ENCODE assay signal across 8 cellular contexts in genomic region chr18:9095297-9096012, GRCh38. TPM values are rescaled to one million over a fixed set of nuclear protein-coding genes. Genes with fewer than 3 reads are reported as not detected.
DNase-seq lines count a peak whose midpoint lies in the region; ATAC-seq and TF ChIP-seq lines count a peak whose summit lies in the region.

No MANE protein-coding gene starts in this region.

- no peaks in the 10 kb centered on the region for H3K36me3 ChIP-seq in DOHH2 (ENCODE audit: control insufficient read depth, low read length)

- peaks cover 16% of the 10 kb centered on the region for H3K4me1 Mint-ChIP-seq in mesothelial cell of epicardium

- no peaks in the 10 kb centered on the region for H3K9me2 ChIP-seq in DOHH2 (replicated peaks; ENCODE audit: control insufficient read depth, low read length)

- no peaks in the 10 kb centered on the region for H3K79me2 ChIP-seq in DOHH2 (ENCODE audit: control insufficient read depth, low read length)

- no peaks in the 10 kb centered on the region for H3K27me3 Mint-ChIP-seq in mesothelial cell of epicardium (ENCODE audit: low read depth)

- DNase-seq in activated CD8-positive, alpha-beta memory T cell treated with anti-CD3 and anti-CD28 coated beads, Interleukin-2, amount 50 U/mL, for 48 hours, result peak; percentile 75
- DNase-seq in mesothelial cell of epicardium (ENCODE audit: low spot score in 2 of 2, unreplicated experiment in 2 of 2), result no peak
- DNase-seq in anterior cingulate cortex (lab: John Stamatoyannopoulos, UW), result no peak
- no peak for DNase-seq in COLO668 (lab: John Stamatoyannopoulos, UW; ENCODE audit: unreplicated experiment)
- no peak for DNase-seq in NCI-H446 treated with DMSO at 0.1 percent for 48 hours (lab: John Stamatoyannopoulos, UW)

- H3K27me3 ChIP-seq in DOHH2 (ENCODE audit: control insufficient read depth, low read length), result no peaks in the 10 kb centered on the region

- H3K27ac ChIP-seq in DOHH2 (ENCODE audit: low read depth, low read length), result peak overlapping the region; percentile 31

- H3K4me1 ChIP-seq in DOHH2 (ENCODE audit: control insufficient read depth, low read length), result peaks cover 18% of the 10 kb centered on the region

- no peak overlapping the region for H3K4me3 Mint-ChIP-seq in mesothelial cell of epicardium

- H3K27ac Mint-ChIP-seq in mesothelial cell of epicardium, result peak overlapping the region; percentile 68

- no peaks in the 10 kb centered on the region for H3K9me3 ChIP-seq in DOHH2 (ENCODE audit: control insufficient read depth, insufficient read depth, low read length)

- ATAC-seq in GM21381 (IDR thresholded peaks at IDR 0.05; ENCODE audit: unreplicated experiment) (peak; percentile 87), HG03565 (IDR thresholded peaks at IDR 0.05; ENCODE audit: unreplicated experiment) (peak; percentile 65)

- no peaks in the 10 kb centered on the region for H4K20me1 ChIP-seq in DOHH2 (ENCODE audit: control insufficient read depth, insufficient read depth, low read depth, low read length)

- H3F3A ChIP-seq in DOHH2 (ENCODE audit: control insufficient read depth, insufficient read depth), result no peaks in the 10 kb centered on the region

- H3K36me3 Mint-ChIP-seq in mesothelial cell of epicardium, result no peaks in the 10 kb centered on the region

- H3K4me3 ChIP-seq in DOHH2 (ENCODE audit: low read length), result peak overlapping the region; percentile 52

- peak overlapping the region; percentile 68 for H3K4me2 ChIP-seq in DOHH2 (ENCODE audit: low read length)

- no peaks in the 10 kb centered on the region for H3K9me3 Mint-ChIP-seq in mesothelial cell of epicardium

- no peak for TF ChIP-seq CTCF in DOHH2 (IDR thresholded peaks at IDR 0.05; ENCODE audit: low read depth, low read length, poor library complexity, severe bottlenecking)
- TF ChIP-seq CTCF in mesothelial cell of epicardium (IDR thresholded peaks at IDR 0.05; ENCODE audit: unreplicated experiment), result no peak

RNA-seq across cellular contexts. Expression of gene NDUFV2, which starts 7.0 kb away (rescaled TPM):
- 99.9 to 114 TPM (median 106 TPM) in 3 replicates for total RNA-seq in mesothelial cell of epicardium

RNA-seq across cellular contexts. Expression of gene ANKRD12, which starts 41.1 kb away (rescaled TPM):
- total RNA-seq in mesothelial cell of epicardium, result 47.6 to 50.7 TPM (median 49.7 TPM) in 3 replicates
